In genomic region chr4:128385683-128386304, GRCh38 we compare ENCODE assay signal across 9 cellular contexts.
DNase-seq lines count a peak whose midpoint lies in the region; ATAC-seq and TF ChIP-seq lines count a peak whose summit lies in the region.
"Had no signal": no experiment of that assay in that cellular context is flagged by ENCODE, and none has a peak within 500 bp of the region (broad histone marks: within the 10 kb centered on the region; RNA-seq: fewer than 3 reads in every experiment).

No MANE protein-coding gene starts in this region.

- in situ Hi-C loops in SK-MEL-5 (cut with HindIII; ENCODE audit: low pct_unique_long_range_greater_than_20kb, low sequenced_read_pairs) = no loop called here

- H3K27me3 ChIP-seq in upper lobe of left lung = no peaks in the 10 kb centered on the region
- H3K27me3 ChIP-seq: BLaER1 treated with 17β-estradiol and CSF1 and Interleukin-3, amounts not matched to agents 10 nM and 100 nM had no signal

- DNase-seq in NCI-H510A treated with DMSO at 0.1 percent for 48 hours (lab: John Stamatoyannopoulos, UW) = peak; percentile 82
- no peak for DNase-seq in NCI-H510A (lab: John Stamatoyannopoulos, UW)
- DNase-seq in SK-MEL-5 (ENCODE audit: low read depth, low spot score) = peak; percentile 60
- peak; percentile 12 for DNase-seq in hepatic stellate cell (ENCODE audit: low spot score)
- DNase-seq in upper lobe of left lung = no peak
- no peak for DNase-seq in NCI-H1436 (lab: John Stamatoyannopoulos, UW)

- 33 to 51% methylated on average over 3 of the region's 3 CpGs for WGBS in upper lobe of left lung, 2 donors

- no peak for TF ChIP-seq POLR2A in upper lobe of left lung (IDR thresholded peaks at IDR 0.05)

- TF ChIP-seq EP300 in upper lobe of left lung (IDR thresholded peaks at IDR 0.05) = no peak

- no peaks in the 10 kb centered on the region for H3K9me3 ChIP-seq in upper lobe of left lung
- H3K9me3 ChIP-seq: BLaER1 treated with 17β-estradiol and CSF1 and Interleukin-3, amounts not matched to agents 10 nM and 100 nM had no signal

- TF ChIP-seq CTCF in upper lobe of left lung (IDR thresholded peaks at IDR 0.05) = no peak

- H3K36me3 ChIP-seq in upper lobe of left lung = no peaks in the 10 kb centered on the region
- H3K36me3 ChIP-seq: BLaER1 treated with 17β-estradiol and CSF1 and Interleukin-3, amounts not matched to agents 10 nM and 100 nM had no signal

- no peak overlapping the region for H3K4me3 ChIP-seq in upper lobe of left lung
- H3K4me3 ChIP-seq: BLaER1 treated with 17β-estradiol and CSF1 and Interleukin-3, amounts not matched to agents 10 nM and 100 nM had no signal

- peak overlapping the region in 1 of 4 donors; percentile 41 for H3K27ac ChIP-seq in upper lobe of left lung
- H3K27ac ChIP-seq: BLaER1 treated with 17β-estradiol and CSF1 and Interleukin-3, amounts not matched to agents 10 nM and 100 nM had no signal

- peaks cover 0 to 6% (median 0%) of the 10 kb centered on the region in 4 donors for H3K4me1 ChIP-seq in upper lobe of left lung

- ATAC-seq in upper lobe of left lung (ENCODE audit: low FRiP score in 2 of 2) (peak; percentile 28 to 77), HG03439 (IDR thresholded peaks at IDR 0.05; ENCODE audit: unreplicated experiment) (no peak), GM21737 (IDR thresholded peaks at IDR 0.05; ENCODE audit: unreplicated experiment) (no peak)

Comparison
In these comparisons a context has a peak if more than half of its experiments do, and no peak if none do; other contexts are left out.
1. DNase-seq: peak in NCI-H510A treated with DMSO at 0.1 percent for 48 hours (single experiment), SK-MEL-5 (single experiment) and hepatic stellate cell (single experiment); none in NCI-H510A (single experiment), upper lobe of left lung (0 of 2) and NCI-H1436 (single experiment).
2. ATAC-seq: peak in upper lobe of left lung (2 of 2); none in HG03439 (single experiment) and GM21737 (single experiment).